1 cellular context compared by ENCODE assay signal in genomic region chr5:57764479-57765089, GRCh38.
TF ChIP-seq lines count a peak whose summit lies in the region.

No MANE protein-coding gene starts in this region.

TF ChIP-seq in K562, 482 proteins besides CTCF, POLR2A, EP300 and RAD21 (continued from another document and continues in another):
- TF ChIP-seq MGA (IDR thresholded peaks at IDR 0.05) (no peak), ELK1 (CRISPR knock-in tag; IDR thresholded peaks at IDR 0.05) (no peak), WHSC1 (IDR thresholded peaks at IDR 0.05; ENCODE audit: low read length) (no peak), ZNF398 (CRISPR knock-in tag; IDR thresholded peaks at IDR 0.05) (no peak), TEAD1 (CRISPR knock-in tag; IDR thresholded peaks at IDR 0.05) (no peak), TGIF2 (CRISPR knock-in tag; IDR thresholded peaks at IDR 0.05) (no peak), IRF9 (tag; IDR thresholded peaks at IDR 0.05) (no peak), ZNF764 (CRISPR knock-in tag; IDR thresholded peaks at IDR 0.05; ENCODE audit: low read depth) (no peak), POLR3G (IDR thresholded peaks at IDR 0.05; ENCODE audit: extremely low read depth, insufficient read length, insufficient replicate concordance) (no peak), JUNB (CRISPR knock-in tag; conservative IDR thresholded peaks at IDR 0.05) (no peak), SMAD1 (IDR thresholded peaks at IDR 0.05; ENCODE audit: low read depth, low read length, partially characterized antibody) (no peak), CBFA2T2 (conservative IDR thresholded peaks at IDR 0.05) (peak; percentile 51), FOS (IDR thresholded peaks at IDR 0.05; ENCODE audit: extremely low read depth, insufficient read length) (no peak), NFIX (CRISPR knock-in tag; IDR thresholded peaks at IDR 0.05; ENCODE audit: low read depth) (no peak), TEAD4 (IDR thresholded peaks at IDR 0.05; ENCODE audit: low read length) (peak; percentile 30; the same call in 1 of the 2 replicates), TEAD4 (CRISPR knock-in tag; IDR thresholded peaks at IDR 0.05; ENCODE audit: borderline replicate concordance) (no peak), ZNF655 (CRISPR knock-in tag; IDR thresholded peaks at IDR 0.05) (no peak), RCOR1 (IDR thresholded peaks at IDR 0.05; ENCODE audit: borderline replicate concordance in 1 of 2, low read depth in 2 of 2, low read length in 2 of 2) (no peak), RFX5 (IDR thresholded peaks at IDR 0.05; ENCODE audit: low read depth, low read length) (no peak), TARDBP (IDR thresholded peaks at IDR 0.05) (no peak), ILF3 (IDR thresholded peaks at IDR 0.05; ENCODE audit: borderline replicate concordance) (no peak), ZNF23 (CRISPR knock-in tag; IDR thresholded peaks at IDR 0.05) (no peak), HMGN3 (IDR thresholded peaks at IDR 0.05; ENCODE audit: borderline replicate concordance, extremely low read depth, insufficient read length, low read depth, low read length) (no peak), ZNF780A (CRISPR knock-in tag; IDR thresholded peaks at IDR 0.05) (no peak), YY1 (IDR thresholded peaks at IDR 0.05; ENCODE audit: borderline replicate concordance in 1 of 3, control insufficient read depth in 1 of 3, extremely low read depth in 1 of 3, insufficient read depth in 3 of 3, insufficient read length in 1 of 3, insufficient replicate concordance in 2 of 3, low read depth in 1 of 3, low read length in 2 of 3) (no peak), TBL1XR1 (IDR thresholded peaks at IDR 0.05; ENCODE audit: low read length in 2 of 2) (no peak), TSHZ1 (CRISPR knock-in tag; IDR thresholded peaks at IDR 0.05) (no peak), ZC3H4 (CRISPR knock-in tag; IDR thresholded peaks at IDR 0.05; ENCODE audit: borderline replicate concordance) (no peak), ZNF695 (CRISPR knock-in tag; IDR thresholded peaks at IDR 0.05) (no peak), SMAD4 (CRISPR knock-in tag; conservative IDR thresholded peaks at IDR 0.05) (no peak), E2F4 (CRISPR knock-in tag; IDR thresholded peaks at IDR 0.05; ENCODE audit: low read depth) (no peak), HNRNPH1 (optimal IDR thresholded peaks at IDR 0.05; ENCODE audit: low read depth, low read length) (no peak), CCAR2 (IDR thresholded peaks at IDR 0.05; ENCODE audit: low read depth, low read length) (no peak), PTRF (tag; IDR thresholded peaks at IDR 0.05) (no peak), SLC30A9 (CRISPR knock-in tag; IDR thresholded peaks at IDR 0.05) (no peak), THRB (CRISPR knock-in tag; conservative IDR thresholded peaks at IDR 0.05) (no peak), SMARCA4 (IDR thresholded peaks at IDR 0.05) (no peak), ZNF239 (CRISPR knock-in tag; IDR thresholded peaks at IDR 0.05) (no peak), ZNF354B (CRISPR knock-in tag; IDR thresholded peaks at IDR 0.05) (no peak)
